In genomic region chr17:64777413-64778101, GRCh38 we compare ENCODE assay signal across 8 cellular contexts.
DNase-seq lines count a peak whose midpoint lies in the region; ATAC-seq, FAIRE-seq and TF ChIP-seq lines count a peak whose summit lies in the region.

No MANE protein-coding gene starts in this region.

- intact Hi-C loops in colonic mucosa (cut with DNase I) = no loop called here

- no peak for TF ChIP-seq CTCF in colonic mucosa (IDR thresholded peaks at IDR 0.05)

- FAIRE-seq in GM18507 (lab: Jason Lieb, UNC) = peak; percentile 81

- DNase-seq in GM18507 (ENCODE audit: extremely low spot score, insufficient read length, low read depth) = no peak
- peak; percentile 87 to 98 for DNase-seq in NCI-H524 (lab: John Stamatoyannopoulos, UW)
- DNase-seq in colonic mucosa = peak; percentile 37
- peak; percentile 33 for DNase-seq in middle frontal gyrus (ENCODE audit: extremely low spot score, low spot score)
- no peak for DNase-seq in AG20443 (ENCODE audit: low spot score)

- H3K4me3 ChIP-seq in colonic mucosa = peak overlapping the region; percentile 5

- no peaks in the 10 kb centered on the region for H3K36me3 ChIP-seq in colonic mucosa

- peaks cover 8% of the 10 kb centered on the region for H3K4me1 ChIP-seq in colonic mucosa

- no peaks in the 10 kb centered on the region for H3K9me3 ChIP-seq in colonic mucosa

- peak overlapping the region; percentile 27 to 55 for H3K9ac ChIP-seq in colonic mucosa (ENCODE audit: low read depth in 2 of 2, low read length in 2 of 2)

- H3K27ac ChIP-seq in colonic mucosa = peak overlapping the region; percentile 60

- H3K27me3 ChIP-seq in colonic mucosa = no peaks in the 10 kb centered on the region

- ATAC-seq in GM18909 (IDR thresholded peaks at IDR 0.05; ENCODE audit: poor library complexity, unreplicated experiment) (no peak), GM19463 (IDR thresholded peaks at IDR 0.05; ENCODE audit: unreplicated experiment) (no peak), HG02623 (IDR thresholded peaks at IDR 0.05; ENCODE audit: unreplicated experiment) (no peak)

Comparison
In these comparisons a context has a peak if more than half of its experiments do, and no peak if none do; other contexts are left out.
1. DNase-seq: peak in NCI-H524 (2 of 2), colonic mucosa (single experiment) and middle frontal gyrus (single experiment); none in GM18507 (single experiment) and AG20443 (single experiment).